ENCODE assay signal across 15 cellular contexts in the genomic region with DNA sequence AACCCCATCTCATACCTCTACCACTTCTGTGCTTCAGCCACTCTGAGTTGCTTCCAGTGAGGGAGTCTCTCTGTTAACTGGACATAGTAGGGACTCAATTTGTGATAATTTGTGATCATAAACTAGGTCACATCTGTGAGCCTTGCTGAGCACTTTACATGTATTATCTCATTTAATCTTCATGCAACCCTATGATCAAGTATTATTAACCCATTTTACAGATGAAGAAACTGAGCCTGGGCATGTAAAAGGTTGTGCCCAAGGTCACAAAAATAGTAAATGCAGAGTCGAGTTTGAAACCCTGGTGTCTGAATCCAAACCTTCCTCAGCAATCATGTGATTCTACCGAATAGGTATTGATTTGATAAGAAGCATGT. TPM values are rescaled to one million over a fixed set of nuclear protein-coding genes. Genes with fewer than 3 reads are reported as not detected.
DNase-seq lines count a peak whose midpoint lies in the region; ATAC-seq and TF ChIP-seq lines count a peak whose summit lies in the region.
"Had no signal": no experiment of that assay in that cellular context is flagged by ENCODE, and none has a peak within 500 bp of the region (broad histone marks: within the 10 kb centered on the region; RNA-seq: fewer than 3 reads in every experiment).

No MANE protein-coding gene starts in this region.

- H3K27me3 ChIP-seq in hepatocyte (no peaks in the 10 kb centered on the region), testis (no peaks in the 10 kb centered on the region)
- H3K27me3 ChIP-seq: BLaER1 had no signal

- H3K36me3 ChIP-seq in hepatocyte (replicated peaks; ENCODE audit: insufficient read depth, low read depth) (no peaks in the 10 kb centered on the region), testis (ENCODE audit: low read depth, missing control alignments) (no peaks in the 10 kb centered on the region)
- H3K36me3 ChIP-seq: BLaER1 had no signal

- no peak for TF ChIP-seq POLR2A in testis (IDR thresholded peaks at IDR 0.05)

- H3K4me3 Mint-ChIP-seq in activated T-helper 17 cell treated with anti-CD3 and anti-CD28 coated beads, Interleukin-2, amount 50 U/mL, for 72 hours: no peak overlapping the region
- H3K4me3 Mint-ChIP-seq: activated naive CD8-positive, alpha-beta T cell had no signal

- no peak for DNase-seq in hepatocyte (ENCODE audit: low spot score)
- DNase-seq in testis: no peak
- no peak for DNase-seq in stimulated activated CD4-positive, alpha-beta T cell treated with anti-CD3 and anti-CD28 coated beads, Interleukin-4, amount 100 ng/mL, for 4 hours
- no peak for DNase-seq in NCI-H2196 (lab: John Stamatoyannopoulos, UW; ENCODE audit: unreplicated experiment)
- DNase-seq: activated CD8-positive, alpha-beta memory T cell treated with anti-CD3 and anti-CD28 coated beads, Interleukin-2, amount 50 U/mL, for 48 hours; DND-41; NCI-H1048 had no signal

- H3K36me3 Mint-ChIP-seq in activated T-helper 17 cell treated with anti-CD3 and anti-CD28 coated beads, Interleukin-2, amount 50 U/mL, for 72 hours (ENCODE audit: low read depth): no peaks in the 10 kb centered on the region
- H3K36me3 Mint-ChIP-seq: activated naive CD8-positive, alpha-beta T cell had no signal

- no peaks in the 10 kb centered on the region for H3K4me1 Mint-ChIP-seq in activated T-helper 17 cell treated with anti-CD3 and anti-CD28 coated beads, Interleukin-2, amount 50 U/mL, for 72 hours

- 95% methylated on average over 2 of the region's 2 CpGs for WGBS in hepatocyte (ENCODE audit: low lambda C conversion rate, missing lambda C conversion rate)
- WGBS in testis, 2 donors: 80 to 82% methylated on average over 2 of the region's 2 CpGs

- H3K9me3 ChIP-seq in hepatocyte (ENCODE audit: low read depth) (no peaks in the 10 kb centered on the region), testis (no peaks in the 10 kb centered on the region)
- H3K9me3 ChIP-seq: BLaER1 had no signal

- ATAC-seq in activated T-helper 17 cell treated with anti-CD3 and anti-CD28 coated beads, Interleukin-2, amount 50 U/mL, for 72 hours (replicated peaks): no peak
- no peak for ATAC-seq in HG03565 (IDR thresholded peaks at IDR 0.05; ENCODE audit: unreplicated experiment)

- H4K20me1 ChIP-seq in hepatocyte (ENCODE audit: insufficient read depth, poor library complexity, severe bottlenecking): no peaks in the 10 kb centered on the region
- H4K20me1 ChIP-seq: BLaER1 had no signal

- intact Hi-C loops in testis (cut with DNase I; ENCODE audit: low total_unique reads): no loop called here

- TF ChIP-seq CTCF in hepatocyte (IDR thresholded peaks at IDR 0.05; ENCODE audit: poor library complexity) (no peak), testis (IDR thresholded peaks at IDR 0.05) (no peak)

- H3K9me2 ChIP-seq in hepatocyte (replicated peaks; ENCODE audit: insufficient read depth): no peaks in the 10 kb centered on the region

- H3K27ac Mint-ChIP-seq in activated T-helper 17 cell treated with anti-CD3 and anti-CD28 coated beads, Interleukin-2, amount 50 U/mL, for 72 hours: peak overlapping the region; percentile 11
- H3K27ac Mint-ChIP-seq: activated naive CD8-positive, alpha-beta T cell had no signal

- H3K27me3 Mint-ChIP-seq in activated T-helper 17 cell treated with anti-CD3 and anti-CD28 coated beads, Interleukin-2, amount 50 U/mL, for 72 hours: no peaks in the 10 kb centered on the region
- H3K27me3 Mint-ChIP-seq: activated naive CD8-positive, alpha-beta T cell had no signal

- H3K4me3 ChIP-seq in hepatocyte: no peak overlapping the region
- no peak overlapping the region for H3K4me3 ChIP-seq in testis
- H3K4me3 ChIP-seq: BLaER1, SK-N-MC had no signal

- H3K27ac ChIP-seq in hepatocyte (peak overlapping the region; percentile 92), testis (peak overlapping the region; percentile 82 to 87)
- H3K27ac ChIP-seq: SK-N-MC, VCaP had no signal

- H3K4me1 ChIP-seq in hepatocyte (ENCODE audit: insufficient read depth) (peaks cover 35% of the 10 kb centered on the region), testis (peaks cover 50% of the 10 kb centered on the region)

- no peak overlapping the region for H2AFZ ChIP-seq in hepatocyte

- no peaks in the 10 kb centered on the region for H3K9me3 Mint-ChIP-seq in activated T-helper 17 cell treated with anti-CD3 and anti-CD28 coated beads, Interleukin-2, amount 50 U/mL, for 72 hours

- H3K79me2 ChIP-seq in hepatocyte: no peaks in the 10 kb centered on the region

- H3K4me2 ChIP-seq in hepatocyte: no peak overlapping the region

RNA-seq across cellular contexts. Expression of a gene that starts 18.6 kb away (rescaled TPM):
- total RNA-seq in activated T-helper 17 cell treated with anti-CD3 and anti-CD28 coated beads, Interleukin-2, amount 50 U/mL, for 72 hours: 10 to 100 TPM; 33.5 to 76.6 TPM
- total RNA-seq in hepatocyte (9.7 and 17.7 TPM in 2 replicates), testis (10 to 100 TPM; 22.9 to 23.9 TPM)
- polyA plus RNA-seq in hepatocyte (3.5 and 5.2 TPM in 2 replicates), testis (ENCODE audit: insufficient read depth, low read depth, low replicate concordance) (14.0 TPM)

RNA-seq across cellular contexts. Expression of a gene that starts 19.8 kb away (rescaled TPM):
- not detected for total RNA-seq in activated T-helper 17 cell treated with anti-CD3 and anti-CD28 coated beads, Interleukin-2, amount 50 U/mL, for 72 hours
- total RNA-seq in hepatocyte: 2.9 and 3.2 TPM in 2 replicates
- 2.2 and 4.4 TPM in 2 replicates for polyA plus RNA-seq in hepatocyte
- total RNA-seq in testis: under 1 TPM; 0.31 to 0.39 TPM
- 2.7 TPM for polyA plus RNA-seq in testis (ENCODE audit: insufficient read depth, low read depth, low replicate concordance)
- total RNA-seq: mesenteric fat pad, osteoblast had no signal

RNA-seq across cellular contexts. Expression of a gene that starts 26.4 kb away (rescaled TPM):
- total RNA-seq in activated T-helper 17 cell treated with anti-CD3 and anti-CD28 coated beads, Interleukin-2, amount 50 U/mL, for 72 hours: 1 to 10 TPM; 2.1 to 6.5 TPM
- total RNA-seq in hepatocyte: 8.2 and 8.8 TPM in 2 replicates
- 16.3 and 27.6 TPM in 2 replicates for polyA plus RNA-seq in hepatocyte
- 10 to 100 TPM; 12.4 to 19.4 TPM for total RNA-seq in testis
- 9.1 TPM for polyA plus RNA-seq in testis (ENCODE audit: insufficient read depth, low read depth, low replicate concordance)

RNA-seq across cellular contexts. Expression of a gene that starts 35.3 kb away (rescaled TPM):
- 100 to 1,000 TPM; 153 to 167 TPM for total RNA-seq in activated T-helper 17 cell treated with anti-CD3 and anti-CD28 coated beads, Interleukin-2, amount 50 U/mL, for 72 hours
- total RNA-seq in hepatocyte: 106 and 131 TPM in 2 replicates
- 147 and 154 TPM in 2 replicates for polyA plus RNA-seq in hepatocyte
- total RNA-seq in testis: 100 to 1,000 TPM; 113 to 179 TPM
- polyA plus RNA-seq in testis (ENCODE audit: insufficient read depth, low read depth, low replicate concordance): 145 TPM

RNA-seq across cellular contexts. Expression of a gene that starts 36.4 kb away (rescaled TPM):
- total RNA-seq in activated T-helper 17 cell treated with anti-CD3 and anti-CD28 coated beads, Interleukin-2, amount 50 U/mL, for 72 hours: 10 to 100 TPM; 31.2 to 31.5 TPM
- total RNA-seq in hepatocyte (52.6 and 52.8 TPM in 2 replicates), testis (10 to 100 TPM; 49.1 to 51.9 TPM)
- polyA plus RNA-seq in hepatocyte (67.7 and 72.8 TPM in 2 replicates), testis (ENCODE audit: insufficient read depth, low read depth, low replicate concordance) (34.4 TPM)
